In genomic region chr15:88647362-88648105, GRCh38 we compare ENCODE assay signal across 10 cellular contexts. TPM values are rescaled to one million over a fixed set of nuclear protein-coding genes. Genes with fewer than 3 reads are reported as not detected.
DNase-seq lines count a peak whose midpoint lies in the region; ATAC-seq and TF ChIP-seq lines count a peak whose summit lies in the region.
"Had no signal": no experiment of that assay in that cellular context is flagged by ENCODE, and none has a peak within 500 bp of the region (broad histone marks: within the 10 kb centered on the region; RNA-seq: fewer than 3 reads in every experiment).

No MANE protein-coding gene starts in this region.

- TF ChIP-seq CTCF in activated CD8-positive, alpha-beta T cell treated with anti-CD3 and anti-CD28 coated beads for 36 hours (IDR thresholded peaks at IDR 0.05): no peak

- POLR2A ChIA-PET in activated CD4-positive, alpha-beta T cell treated with anti-CD3 and anti-CD28 coated beads, Interleukin-2, amount 10 ng/mL, durations not matched to agents 7 days and 5 days (lab: Charles Lee): no interaction called here
- POLR2A ChIA-PET in activated CD8-positive, alpha-beta T cell treated with anti-CD3 and anti-CD28 coated beads for 36 hours (lab: Charles Lee): interaction anchor here (1.0 to 4.0 kb wide), 5 partner anchors 9 to 23 kb away, joined by 3 to 23 read pairs (median 3); partner anchors contain the start of gene ISG20

- no peaks in the 10 kb centered on the region for H3K9me3 Mint-ChIP-seq in activated CD4-positive, alpha-beta T cell treated with anti-CD3 and anti-CD28 coated beads, Interleukin-2, amount 10 ng/mL, durations not matched to agents 7 days and 5 days
- no peaks in the 10 kb centered on the region for H3K9me3 Mint-ChIP-seq in activated CD8-positive, alpha-beta T cell treated with anti-CD3 and anti-CD28 coated beads for 36 hours

- H3K36me3 Mint-ChIP-seq in activated CD4-positive, alpha-beta T cell treated with anti-CD3 and anti-CD28 coated beads, Interleukin-2, amount 10 ng/mL, durations not matched to agents 7 days and 5 days (ENCODE audit: low read depth): peaks cover 75% of the 10 kb centered on the region
- peaks cover 32% of the 10 kb centered on the region for H3K36me3 Mint-ChIP-seq in activated CD8-positive, alpha-beta T cell treated with anti-CD3 and anti-CD28 coated beads for 36 hours (ENCODE audit: low read depth)

- no peak for DNase-seq in activated CD4-positive, alpha-beta T cell treated with anti-CD3 and anti-CD28 coated beads, Interleukin-2, amount 10 ng/mL, durations not matched to agents 7 days and 5 days
- no peak for DNase-seq in activated CD4-positive, alpha-beta T cell treated with anti-CD3 and anti-CD28 coated beads for 48 hours
- no peak for DNase-seq in activated CD8-positive, alpha-beta T cell treated with anti-CD3 and anti-CD28 coated beads for 36 hours
- peak in 1 of 2 donors; percentile 42 for DNase-seq in left colon
- no peak for DNase-seq in dermis blood vessel endothelial cell
- DNase-seq in DMS153 (lab: John Stamatoyannopoulos, UW): no peak
- DNase-seq in cerebellar nuclear complex (lab: John Stamatoyannopoulos, UW): no peak
- DNase-seq: heart right ventricle, NCI-H526 treated with DMSO at 0.1 percent for 48 hours had no signal

- intact Hi-C loops in activated CD8-positive, alpha-beta T cell treated with anti-CD3 and anti-CD28 coated beads for 36 hours (cut with micrococcal nuclease): no loop called here
- intact Hi-C loops in left colon (cut with DNase I, micrococcal nuclease): no loop called here

- CTCF ChIA-PET in activated CD4-positive, alpha-beta T cell treated with anti-CD3 and anti-CD28 coated beads, Interleukin-2, amount 10 ng/mL, durations not matched to agents 7 days and 5 days (lab: Charles Lee): interaction anchor here (1.8 kb wide), 1 partner anchor 23 kb away, joined by 5 read pairs; no protein-coding TSS in a partner anchor
- CTCF ChIA-PET in activated CD8-positive, alpha-beta T cell treated with anti-CD3 and anti-CD28 coated beads for 36 hours (lab: Charles Lee): interaction anchor here (1.0 to 5.6 kb wide), 4 partner anchors 9 to 26 kb away, joined by 3 to 24 read pairs (median 8); partner anchors contain the start of genes AEN and ISG20

- H3K27ac ChIP-seq in temporal lobe (ENCODE audit: low read depth, low read length): peak overlapping the region; percentile 99

- peak overlapping the region; percentile 86 for H3K27ac Mint-ChIP-seq in activated CD4-positive, alpha-beta T cell treated with anti-CD3 and anti-CD28 coated beads, Interleukin-2, amount 10 ng/mL, durations not matched to agents 7 days and 5 days
- H3K27ac Mint-ChIP-seq in activated CD8-positive, alpha-beta T cell treated with anti-CD3 and anti-CD28 coated beads for 36 hours: peak overlapping the region; percentile 60

- no peaks in the 10 kb centered on the region for H3K27me3 Mint-ChIP-seq in activated CD4-positive, alpha-beta T cell treated with anti-CD3 and anti-CD28 coated beads, Interleukin-2, amount 10 ng/mL, durations not matched to agents 7 days and 5 days
- H3K27me3 Mint-ChIP-seq in activated CD8-positive, alpha-beta T cell treated with anti-CD3 and anti-CD28 coated beads for 36 hours: no peaks in the 10 kb centered on the region

- no peak for ATAC-seq in activated CD8-positive, alpha-beta T cell treated with anti-CD3 and anti-CD28 coated beads for 36 hours
- peak; percentile 52 for ATAC-seq in left colon

- H3K4me1 Mint-ChIP-seq in activated CD4-positive, alpha-beta T cell treated with anti-CD3 and anti-CD28 coated beads, Interleukin-2, amount 10 ng/mL, durations not matched to agents 7 days and 5 days: peaks cover 84% of the 10 kb centered on the region
- peaks cover 75% of the 10 kb centered on the region for H3K4me1 Mint-ChIP-seq in activated CD8-positive, alpha-beta T cell treated with anti-CD3 and anti-CD28 coated beads for 36 hours (ENCODE audit: low read depth)

- peak overlapping the region; percentile 17 for H3K4me3 Mint-ChIP-seq in activated CD4-positive, alpha-beta T cell treated with anti-CD3 and anti-CD28 coated beads, Interleukin-2, amount 10 ng/mL, durations not matched to agents 7 days and 5 days
- no peak overlapping the region for H3K4me3 Mint-ChIP-seq in activated CD8-positive, alpha-beta T cell treated with anti-CD3 and anti-CD28 coated beads for 36 hours

RNA-seq across cellular contexts. Expression of gene ISG20, which starts 8.7 kb away (rescaled TPM):
- total RNA-seq in activated CD4-positive, alpha-beta T cell treated with anti-CD3 and anti-CD28 coated beads, Interleukin-2, amount 10 ng/mL, durations not matched to agents 7 days and 5 days: 100 to 1,000 TPM; 206 to 236 TPM
- 10 to 100 TPM; 75.1 to 82.8 TPM for total RNA-seq in activated CD8-positive, alpha-beta T cell treated with anti-CD3 and anti-CD28 coated beads for 36 hours
- total RNA-seq in left colon (10 to 100 TPM; 46.2 to 85.5 TPM), temporal lobe (not detected), dermis blood vessel endothelial cell (22.2 and 49.4 TPM in 2 replicates)

RNA-seq across cellular contexts. Expression of gene AEN, which starts 26.4 kb away (rescaled TPM):
- 10 to 100 TPM; 45.7 to 52.5 TPM for total RNA-seq in activated CD4-positive, alpha-beta T cell treated with anti-CD3 and anti-CD28 coated beads, Interleukin-2, amount 10 ng/mL, durations not matched to agents 7 days and 5 days
- 10 to 100 TPM; 55.2 to 58.4 TPM for total RNA-seq in activated CD8-positive, alpha-beta T cell treated with anti-CD3 and anti-CD28 coated beads for 36 hours
- total RNA-seq in left colon (10 to 100 TPM; 11.4 to 16.9 TPM), temporal lobe (2.7 TPM), dermis blood vessel endothelial cell (58.9 and 73.0 TPM in 2 replicates)

Comparison
In these comparisons a context has a peak if more than half of its experiments do, and no peak if none do; other contexts are left out.
1. RNA of gene ISG20, which starts 8.7 kb away (total RNA-seq): 206 to 236 TPM in activated CD4-positive, alpha-beta T cell treated with anti-CD3 and anti-CD28 coated beads, Interleukin-2, amount 10 ng/mL, durations not matched to agents 7 days and 5 days, 46.2 to 85.5 TPM in left colon, 75.1 to 82.8 TPM in activated CD8-positive, alpha-beta T cell treated with anti-CD3 and anti-CD28 coated beads for 36 hours and 22.2 to 49.4 TPM in dermis blood vessel endothelial cell; not detected in temporal lobe (single experiment); every median in the first group is over 10 times any median in the second.